Comparison of ENCODE assay signal across 8 cellular contexts in the genomic region with DNA sequence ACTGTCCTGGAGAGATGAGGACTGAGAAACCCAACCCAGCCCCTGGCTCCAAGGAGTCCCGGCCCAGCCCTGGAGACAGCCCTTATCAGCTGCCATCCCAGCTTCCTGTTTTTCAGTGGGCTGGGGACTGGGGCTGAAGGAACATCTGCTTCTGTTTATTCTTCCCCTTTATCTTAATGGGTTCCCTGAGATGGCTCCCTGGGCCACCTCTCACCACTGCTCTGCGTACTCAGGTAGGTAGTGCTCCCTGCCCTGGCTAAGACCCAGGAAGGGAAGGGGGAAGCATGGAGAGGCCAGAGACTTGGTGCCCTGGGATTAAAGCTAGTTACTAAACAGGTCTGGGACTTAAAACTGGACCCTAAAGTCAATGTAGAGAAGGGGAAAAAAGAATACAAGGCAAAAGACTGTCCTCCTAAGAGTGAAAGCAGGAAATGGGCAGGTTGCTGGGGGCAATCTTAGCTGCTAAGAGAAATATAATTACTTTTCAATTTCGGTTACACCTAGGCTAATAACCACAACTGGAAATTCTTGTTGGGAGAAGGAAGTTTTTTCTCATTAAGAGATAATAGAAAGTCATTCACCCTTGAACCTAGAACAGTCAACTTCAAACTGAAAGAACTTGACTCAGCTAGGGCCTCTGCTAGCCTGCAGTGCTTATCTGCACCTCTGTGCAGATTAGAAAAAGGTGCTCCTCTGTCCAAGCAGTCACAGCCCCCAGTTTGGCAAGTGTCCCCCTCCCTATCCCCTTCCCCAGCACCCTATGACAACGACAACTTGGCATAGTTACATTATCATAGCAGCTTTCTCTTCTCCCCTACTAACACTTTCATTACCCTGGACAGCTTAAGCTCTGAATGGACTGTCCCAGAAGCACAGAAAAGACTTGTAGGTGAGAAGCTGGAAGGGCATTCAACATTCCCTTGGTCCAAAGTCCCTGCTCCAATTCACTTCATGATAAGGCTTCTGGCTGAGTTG.
DNase-seq lines count a peak whose midpoint lies in the region; ATAC-seq and TF ChIP-seq lines count a peak whose summit lies in the region.

No MANE protein-coding gene starts in this region.

- H3K27ac Mint-ChIP-seq in GM23338, result no peak overlapping the region; the same call in 1 of the 2 replicates

- H3K4ac ChIP-seq in mesendoderm (ENCODE audit: low read depth, low read length), result no peak overlapping the region

- H3K27me3 Mint-ChIP-seq in GM23338 (ENCODE audit: insufficient read depth, low read depth, poor library complexity), result peaks cover 5% of the 10 kb centered on the region

- H3K4me3 ChIP-seq in DOHH2 (ENCODE audit: low read length) (peak overlapping the region; percentile 16), GM23338 (no peak overlapping the region), mesendoderm (ENCODE audit: low read length) (no peak overlapping the region)

- no peak overlapping the region for H3K9ac ChIP-seq in mesendoderm (ENCODE audit: low read length)

- no peak overlapping the region for H3K18ac ChIP-seq in mesendoderm (ENCODE audit: low read length)

- H3K27ac ChIP-seq in DOHH2 (ENCODE audit: low read depth, low read length) (peak overlapping the region; percentile 11), GM23338 (ENCODE audit: low read depth) (no peak overlapping the region), mesendoderm (ENCODE audit: low read depth, low read length) (peak overlapping the region; percentile 83)

- no peaks in the 10 kb centered on the region for H3K79me2 ChIP-seq in DOHH2 (ENCODE audit: control insufficient read depth, low read length)
- H3K79me2 ChIP-seq in GM23338 (replicated peaks; ENCODE audit: insufficient read depth), result no peaks in the 10 kb centered on the region
- H3K79me2 ChIP-seq in mesendoderm (ENCODE audit: control insufficient read depth, insufficient read depth, low read length), result no peaks in the 10 kb centered on the region

- no peak overlapping the region for H3K4me3 Mint-ChIP-seq in GM23338

- H3K27me3 ChIP-seq in DOHH2 (ENCODE audit: control insufficient read depth, low read length) (no peaks in the 10 kb centered on the region), GM23338 (ENCODE audit: insufficient read depth) (no peaks in the 10 kb centered on the region), mesendoderm (ENCODE audit: insufficient read depth, low read length, poor library complexity) (no peaks in the 10 kb centered on the region)

- no peak overlapping the region for H2BK120ac ChIP-seq in mesendoderm (ENCODE audit: low read depth, low read length)

- H3K4me1 Mint-ChIP-seq in GM23338, result peaks cover 4% of the 10 kb centered on the region

- H3K56ac ChIP-seq in mesendoderm (ENCODE audit: low read length), result peak overlapping the region; percentile 63

- H3K79me1 ChIP-seq in mesendoderm (ENCODE audit: low read length), result no peaks in the 10 kb centered on the region

- H3K36me3 ChIP-seq in DOHH2 (ENCODE audit: control insufficient read depth, low read length), result no peaks in the 10 kb centered on the region
- no peaks in the 10 kb centered on the region for H3K36me3 ChIP-seq in GM23338 (ENCODE audit: insufficient read depth)
- H3K36me3 ChIP-seq in mesendoderm (ENCODE audit: control insufficient read depth, insufficient read depth, low read length), result no peaks in the 10 kb centered on the region

- H2BK5ac ChIP-seq in mesendoderm (ENCODE audit: low read length), result peak overlapping the region; percentile 86

- H3K4me2 ChIP-seq in DOHH2 (ENCODE audit: low read length) (peak overlapping the region; percentile 48), GM23338 (no peak overlapping the region), mesendoderm (ENCODE audit: low read length) (no peak overlapping the region)

- DNase-seq in GM23338 (ENCODE audit: low spot score) (no peak), RPMI8226 (peak; percentile 62), mesendoderm (peak; percentile 93), GOT3 (lab: John Stamatoyannopoulos, UW) (no peak), iPS-NIHi11 (ENCODE audit: low spot score) (no peak), GM10248 (ENCODE audit: extremely low spot score) (no peak)

- peak overlapping the region; percentile 47; the same call in 1 of the 2 replicates for H2AFZ ChIP-seq in GM23338

- H2BK15ac ChIP-seq in mesendoderm (replicated peaks; ENCODE audit: low read depth), result no peak overlapping the region

- H4K5ac ChIP-seq in mesendoderm (ENCODE audit: low read length), result no peak overlapping the region

- H4K8ac ChIP-seq in mesendoderm (ENCODE audit: low read depth, low read length), result no peak overlapping the region

- CTCF ChIA-PET in GM10248 (lab: Yijun Ruan, JAX), result interaction anchor here (1.0 to 1.3 kb wide), 2 partner anchors 13 to 22 kb away, joined by 3 read pairs; no protein-coding TSS in a partner anchor

- H3F3A ChIP-seq in DOHH2 (ENCODE audit: control insufficient read depth, insufficient read depth), result no peaks in the 10 kb centered on the region
- no peaks in the 10 kb centered on the region for H3F3A ChIP-seq in GM23338 (replicated peaks; ENCODE audit: low read depth)

- no peaks in the 10 kb centered on the region for H3K9me3 ChIP-seq in DOHH2 (ENCODE audit: control insufficient read depth, insufficient read depth, low read length)

- H2AK5ac ChIP-seq in mesendoderm (ENCODE audit: low read length), result no peak overlapping the region

- H4K20me1 ChIP-seq in DOHH2 (ENCODE audit: control insufficient read depth, insufficient read depth, low read depth, low read length) (no peaks in the 10 kb centered on the region), GM23338 (replicated peaks; ENCODE audit: insufficient read depth) (no peaks in the 10 kb centered on the region)

- POLR2A ChIA-PET in GM10248 (lab: Yijun Ruan, JAX), result no interaction called here

- WGBS in mesendoderm (ENCODE audit: extremely low coverage, insufficient coverage, low lambda C conversion rate), result no CpG with 5 or more reads among the region's 4 CpGs

- no peaks in the 10 kb centered on the region for H3K36me3 Mint-ChIP-seq in GM23338 (ENCODE audit: low read depth)

- H3K4me1 ChIP-seq in DOHH2 (ENCODE audit: control insufficient read depth, low read length) (peaks cover 36% of the 10 kb centered on the region), GM23338 (ENCODE audit: insufficient read depth) (no peaks in the 10 kb centered on the region), mesendoderm (ENCODE audit: control insufficient read depth, low read depth, low read length) (peaks cover 9% of the 10 kb centered on the region)

- H3K23ac ChIP-seq in mesendoderm (ENCODE audit: low read length), result no peak overlapping the region

- TF ChIP-seq CTCF in DOHH2 (IDR thresholded peaks at IDR 0.05; ENCODE audit: low read depth, low read length, poor library complexity, severe bottlenecking) (no peak), GM23338 (conservative IDR thresholded peaks at IDR 0.05; ENCODE audit: low read depth in 2 of 2) (no peak), GM10248 (IDR thresholded peaks at IDR 0.05; ENCODE audit: control extremely low read depth, extremely low read depth, low read depth, missing control alignments) (no peak)

- H3K9me2 ChIP-seq in DOHH2 (replicated peaks; ENCODE audit: control insufficient read depth, low read length) (no peaks in the 10 kb centered on the region), GM23338 (ENCODE audit: insufficient read depth) (no peaks in the 10 kb centered on the region)

- ATAC-seq in GM23338 (peak; percentile 18; the same call in 1 of the 3 replicates), HG02970 (IDR thresholded peaks at IDR 0.05; ENCODE audit: low FRiP score, unreplicated experiment) (no peak)

- H3K9me3 Mint-ChIP-seq in GM23338, result no peaks in the 10 kb centered on the region

TF ChIP-seq in GM23338, 12 proteins besides CTCF, POLR2A, EP300 and RAD21 (continues in another document):
- no peak for TF ChIP-seq POLR2AphosphoS5 (IDR thresholded peaks at IDR 0.05; ENCODE audit: low read depth)
- TF ChIP-seq, protein P1, sequence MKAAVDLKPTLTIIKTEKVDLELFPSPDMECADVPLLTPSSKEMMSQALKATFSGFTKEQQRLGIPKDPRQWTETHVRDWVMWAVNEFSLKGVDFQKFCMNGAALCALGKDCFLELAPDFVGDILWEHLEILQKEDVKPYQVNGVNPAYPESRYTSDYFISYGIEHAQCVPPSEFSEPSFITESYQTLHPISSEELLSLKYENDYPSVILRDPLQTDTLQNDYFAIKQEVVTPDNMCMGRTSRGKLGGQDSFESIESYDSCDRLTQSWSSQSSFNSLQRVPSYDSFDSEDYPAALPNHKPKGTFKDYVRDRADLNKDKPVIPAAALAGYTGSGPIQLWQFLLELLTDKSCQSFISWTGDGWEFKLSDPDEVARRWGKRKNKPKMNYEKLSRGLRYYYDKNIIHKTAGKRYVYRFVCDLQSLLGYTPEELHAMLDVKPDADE (IDR thresholded peaks at IDR 0.05), result no peak

Comparison
In these comparisons a context has a peak if more than half of its experiments do, and no peak if none do; other contexts are left out.
1. DNase-seq: peak in RPMI8226 (single experiment) and mesendoderm (single experiment); none in GM23338 (single experiment), GOT3 (single experiment), iPS-NIHi11 (single experiment) and GM10248 (single experiment).